Comparison of ENCODE assay signal across 8 cellular contexts in genomic region chr18:9575558-9575957, GRCh38. TPM values are rescaled to one million over a fixed set of nuclear protein-coding genes. Genes with fewer than 3 reads are reported as not detected.
A peak's percentile ranks its signal among the peaks of the same experiment; 100 is the strongest.
DNase-seq lines count a peak whose midpoint lies in the region; ATAC-seq, FAIRE-seq and TF ChIP-seq lines count a peak whose summit lies in the region.

No MANE protein-coding gene starts in this region.

- WGBS in K562 (ENCODE audit: insufficient coverage, low coverage, missing lambda C conversion rate) = under 1% methylated on average over 5 of the region's 5 CpGs
- 11 to 33% methylated on average over 5 of the region's 5 CpGs for WGBS in sigmoid colon, 2 donors

- H3K4me3 Mint-ChIP-seq in stimulated activated effector memory CD8-positive, alpha-beta T cell treated with anti-CD3 and anti-CD28 coated beads, Interleukin-12 subunit alpha, Interleukin-12 subunit beta, amount 100 ng/mL, for 72 hours = no peak overlapping the region

- in situ Hi-C loops in K562 (cut with MboI) = loop anchor here (10.0 kb wide), 1 partner anchor 199 kb away; no protein-coding TSS in a partner anchor

- H3K36me3 ChIP-seq in K562 (ENCODE audit: control insufficient read depth, insufficient read depth, low read length) = peaks cover 86% of the 10 kb centered on the region
- peaks cover 0 to 50% (median 6%) of the 10 kb centered on the region in 4 donors for H3K36me3 ChIP-seq in sigmoid colon

- H3K36me3 Mint-ChIP-seq in stimulated activated effector memory CD8-positive, alpha-beta T cell treated with anti-CD3 and anti-CD28 coated beads, Interleukin-12 subunit alpha, Interleukin-12 subunit beta, amount 100 ng/mL, for 72 hours = peaks cover 83% of the 10 kb centered on the region

- TF ChIP-seq POLR2A in H54 (IDR thresholded peaks at IDR 0.05; ENCODE audit: low read depth, low read length) (no peak), K562 (conservative IDR thresholded peaks at IDR 0.05) (no peak), sigmoid colon (IDR thresholded peaks at IDR 0.05) (no peak)

- H2AFZ ChIP-seq in K562 (ENCODE audit: low read depth, low read length) = no peak overlapping the region

- intact Hi-C loops in K562 (cut with micrococcal nuclease) = loop anchor here (1.0 to 10.0 kb wide), 5 partner anchors 33 to 379 kb away; no protein-coding TSS in a partner anchor
- intact Hi-C loops in sigmoid colon (cut with DNase I) = loop anchor here (1.0 to 10.0 kb wide), 4 partner anchors 37 to 339 kb away; partner anchors contain the start of gene VAPA

- 0 out of 3 replicates have a peak, but pooled peaks cover 8% of the 10 kb centered on the region for H3K79me2 ChIP-seq in K562 (ENCODE audit: control insufficient read depth, insufficient read depth, low read length)

- TF ChIP-seq CTCF in K562 (IDR thresholded peaks at IDR 0.05 in 2 of 3, conservative IDR thresholded peaks at IDR 0.05 in 1 of 3; ENCODE audit: insufficient read depth in 2 of 3, low read depth in 1 of 3, low read length in 3 of 3) (peak; percentile 87 to 99 (median 96)), sigmoid colon (IDR thresholded peaks at IDR 0.05) (peak; percentile 74 to 95 (median 84))

- no TSS peak for BruUV-seq in K562 (replicated peaks; lab: Mats Ljungman, UMichigan)

- no peaks in the 10 kb centered on the region for H3K9me3 ChIP-seq in K562 (replicated peaks; ENCODE audit: control insufficient read depth, insufficient read depth, low read depth, low read length)
- H3K9me3 ChIP-seq in sigmoid colon = no peaks in the 10 kb centered on the region

- H3K27ac ChIP-seq in K562 (ENCODE audit: extremely low read depth, low read depth, low read length) (peak overlapping the region; percentile 16; the same call in 1 of the 3 replicates), sigmoid colon (peak overlapping the region in 3 of 4 donors; percentile 37 to 53 (median 44))

- ATAC-seq in K562 = peak; percentile 98
- ATAC-seq in stimulated activated effector memory CD8-positive, alpha-beta T cell treated with anti-CD3 and anti-CD28 coated beads, Interleukin-12 subunit alpha, Interleukin-12 subunit beta, amount 100 ng/mL, for 72 hours = no peak

- TF ChIP-seq RAD21 in K562 (CRISPR knock-in tag; conservative IDR thresholded peaks at IDR 0.05 in 1 of 2, IDR thresholded peaks at IDR 0.05 in 1 of 2) = peak; percentile 94 to 99

- DNase-seq in CMK (ENCODE audit: low read depth) (peak; percentile 40), H54 (ENCODE audit: insufficient read length, low spot score) (peak; percentile 27), NCI-H526 (lab: John Stamatoyannopoulos, UW) (peak; percentile 55 to 83), K562 (ENCODE audit: extremely low read depth in 1 of 4, low spot score in 3 of 4) (peak; percentile 70 to 98 (median 76)), hypothalamus (lab: John Stamatoyannopoulos, UW) (peak in 35 of 51 donors; percentile 3 to 72 (median 27)), sigmoid colon (peak; percentile 91), NCI-H1694 (lab: John Stamatoyannopoulos, UW) (no peak)
- DNase-seq in stimulated activated effector memory CD8-positive, alpha-beta T cell treated with anti-CD3 and anti-CD28 coated beads, Interleukin-12 subunit alpha, Interleukin-12 subunit beta, amount 100 ng/mL, for 72 hours (ENCODE audit: low spot score in 2 of 2) = no peak

- peaks cover 5% of the 10 kb centered on the region for H3K4me1 Mint-ChIP-seq in stimulated activated effector memory CD8-positive, alpha-beta T cell treated with anti-CD3 and anti-CD28 coated beads, Interleukin-12 subunit alpha, Interleukin-12 subunit beta, amount 100 ng/mL, for 72 hours

- no peaks in the 10 kb centered on the region for H3K9me3 Mint-ChIP-seq in stimulated activated effector memory CD8-positive, alpha-beta T cell treated with anti-CD3 and anti-CD28 coated beads, Interleukin-12 subunit alpha, Interleukin-12 subunit beta, amount 100 ng/mL, for 72 hours

- CTCF ChIA-PET in K562 (lab: Yijun Ruan, JAX; ENCODE audit: low intra/inter-chr PET ratio) = interaction anchor here (0.6 to 1.1 kb wide), 6 partner anchors 20 to 1160 kb away, joined by 3 to 6 read pairs (median 4); no protein-coding TSS in a partner anchor

- no peak overlapping the region for H3K9ac ChIP-seq in K562 (ENCODE audit: insufficient read depth in 1 of 2, low read depth in 2 of 2, low read length in 2 of 2)

- no peaks in the 10 kb centered on the region for H3K9me1 ChIP-seq in K562 (ENCODE audit: control insufficient read depth, insufficient read depth, low read length)

- H3K4me1 ChIP-seq in K562 (replicated peaks in 1 of 2; ENCODE audit: control insufficient read depth in 2 of 2, insufficient read depth in 2 of 2, low read length in 2 of 2) = peaks cover 0 to 6% of the 10 kb centered on the region in 2 experiments; a peak in 2 of 5 replicates
- H3K4me1 ChIP-seq in sigmoid colon = peaks cover 0 to 21% (median 11%) of the 10 kb centered on the region in 4 donors

- no peak overlapping the region for H3K4me2 ChIP-seq in K562 (ENCODE audit: insufficient read depth, low read length)

- H3K4me3 ChIP-seq in K562 (no peak overlapping the region), sigmoid colon (no peak overlapping the region)

- peak; percentile 48; the same call in 1 of the 2 replicates for TF ChIP-seq EP300 in K562 (IDR thresholded peaks at IDR 0.05; ENCODE audit: low read length)
- TF ChIP-seq EP300 in sigmoid colon (IDR thresholded peaks at IDR 0.05) = no peak

- H3K27me3 ChIP-seq in K562 (ENCODE audit: control insufficient read depth in 2 of 2, insufficient read depth in 2 of 2, low read length in 2 of 2) (no peaks in the 10 kb centered on the region), sigmoid colon (no peaks in the 10 kb centered on the region)

- H4K20me1 ChIP-seq in K562 (replicated peaks; ENCODE audit: control insufficient read depth, insufficient read depth, low read length) = no peaks in the 10 kb centered on the region

- H3K27ac Mint-ChIP-seq in stimulated activated effector memory CD8-positive, alpha-beta T cell treated with anti-CD3 and anti-CD28 coated beads, Interleukin-12 subunit alpha, Interleukin-12 subunit beta, amount 100 ng/mL, for 72 hours = no peak overlapping the region

- peak; percentile 100 for FAIRE-seq in H54 (lab: Jason Lieb, UNC)
- peak; percentile 97 for FAIRE-seq in K562 (lab: Jason Lieb, UNC)

- POLR2A ChIA-PET in K562 (lab: Yijun Ruan, JAX) = interaction anchor here (0.7 to 1.5 kb wide), 9 partner anchors 9 to 374 kb away, joined by 3 to 4 read pairs (median 4); no protein-coding TSS in a partner anchor

TF ChIP-seq in K562, 482 proteins besides CTCF, POLR2A, EP300 and RAD21 (continues in another document):
- TF ChIP-seq ZNF263 (CRISPR knock-in tag; IDR thresholded peaks at IDR 0.05; ENCODE audit: borderline replicate concordance) (no peak; the same call in 1 of the 2 replicates), ZNF12 (CRISPR knock-in tag; IDR thresholded peaks at IDR 0.05) (no peak), HIVEP1 (CRISPR knock-in tag; IDR thresholded peaks at IDR 0.05) (no peak), FOXJ3 (CRISPR knock-in tag; IDR thresholded peaks at IDR 0.05) (no peak), ZFPM2 (CRISPR knock-in tag; IDR thresholded peaks at IDR 0.05) (no peak), PHF21A (IDR thresholded peaks at IDR 0.05; ENCODE audit: borderline replicate concordance, low read depth) (no peak), L3MBTL2 (IDR thresholded peaks at IDR 0.05) (no peak), RB1 (IDR thresholded peaks at IDR 0.05; ENCODE audit: low read depth) (no peak), SOX6 (IDR thresholded peaks at IDR 0.05) (peak; percentile 47; the same call in 1 of the 2 replicates), ZNF311 (CRISPR knock-in tag; IDR thresholded peaks at IDR 0.05) (no peak), TAF7 (tag; IDR thresholded peaks at IDR 0.05) (no peak), COPS2 (conservative IDR thresholded peaks at IDR 0.05) (no peak)
- TF ChIP-seq, protein P1, sequence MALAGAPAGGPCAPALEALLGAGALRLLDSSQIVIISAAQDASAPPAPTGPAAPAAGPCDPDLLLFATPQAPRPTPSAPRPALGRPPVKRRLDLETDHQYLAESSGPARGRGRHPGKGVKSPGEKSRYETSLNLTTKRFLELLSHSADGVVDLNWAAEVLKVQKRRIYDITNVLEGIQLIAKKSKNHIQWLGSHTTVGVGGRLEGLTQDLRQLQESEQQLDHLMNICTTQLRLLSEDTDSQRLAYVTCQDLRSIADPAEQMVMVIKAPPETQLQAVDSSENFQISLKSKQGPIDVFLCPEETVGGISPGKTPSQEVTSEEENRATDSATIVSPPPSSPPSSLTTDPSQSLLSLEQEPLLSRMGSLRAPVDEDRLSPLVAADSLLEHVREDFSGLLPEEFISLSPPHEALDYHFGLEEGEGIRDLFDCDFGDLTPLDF (CRISPR knock-in tag; IDR thresholded peaks at IDR 0.05) = 0 out of 2 replicates have a peak, but pooled peaks have one; percentile 40

RNA-seq across cellular contexts. Expression of gene PPP4R1, which starts 38.8 kb away (rescaled TPM):
- 227 and 404 TPM in 2 replicates for total RNA-seq in K562 (2011; cell fraction: chromatin; rRNA removed; ENCODE audit: low replicate concordance)
- 86.1 and 111 TPM in 2 replicates for total RNA-seq in K562 (2011; cell fraction: nucleolus; rRNA removed)
- total RNA-seq in K562 (2011; cell fraction: nucleoplasm; rRNA removed) = 148 and 198 TPM in 2 replicates
- 95.7 and 100 TPM in 2 replicates for total RNA-seq in K562 (2014; rRNA removed)
- 77.5 and 91.2 TPM in 2 replicates for total RNA-seq in K562 (2014; rRNA removed; fragmentation: Illumina TruSeq; extraction: Trizol)
- total RNA-seq in K562 (2015; rRNA removed; fragmentation: Illumina TruSeq; extraction: Trizol) = 86.4 and 92.5 TPM in 2 replicates
- 83.2 and 95.5 TPM in 2 replicates for total RNA-seq in K562 (2021)
- polyA plus RNA-seq in K562 (2011; rRNA removed) = 131 and 136 TPM in 2 replicates
- 91.1 and 105 TPM in 2 replicates for polyA plus RNA-seq in K562 (2011; cell fraction: cytosol; rRNA removed)
- polyA plus RNA-seq in K562 (2011; cell fraction: nucleus; rRNA removed) = 191 and 198 TPM in 2 replicates
- polyA plus RNA-seq in K562 (2012) = 46.2 and 49.6 TPM in 2 replicates
- 55.4 and 84.5 TPM in 2 replicates for polyA plus RNA-seq in K562 (2014; fragmentation: Illumina TruSeq; extraction: Trizol)
- 10 to 100 TPM; 23.5 to 35.1 TPM for polyA plus RNA-seq in K562 (2014; fragmentation: Nextera tagmentation; extraction: Ambion mirVana)
- 56.0 and 57.5 TPM in 2 replicates for polyA plus RNA-seq in K562 (2014; rRNA removed)
- polyA minus RNA-seq in K562 (2011; rRNA and poly(A)+ RNA removed) = 277 and 310 TPM in 2 replicates
- polyA minus RNA-seq in K562 (2011; cell fraction: cytosol; rRNA and poly(A)+ RNA removed) = 99.1 and 116 TPM in 2 replicates
- polyA minus RNA-seq in K562 (2011; cell fraction: nucleus; rRNA and poly(A)+ RNA removed) = 93.0 and 173 TPM in 2 replicates
- total RNA-seq in sigmoid colon = 100 to 1,000 TPM; 126 to 163 (median 153) TPM
- 10 to 100 TPM; 29.4 to 33.6 (median 33.3) TPM for polyA plus RNA-seq in sigmoid colon

Comparison
In these comparisons a context has a peak if more than half of its experiments do, and no peak if none do; other contexts are left out.
1. DNase-seq: peak in CMK (single experiment), H54 (single experiment), NCI-H526 (2 of 2), K562 (4 of 4), hypothalamus (35 of 51) and sigmoid colon (single experiment); none in stimulated activated effector memory CD8-positive, alpha-beta T cell treated with anti-CD3 and anti-CD28 coated beads, Interleukin-12 subunit alpha, Interleukin-12 subunit beta, amount 100 ng/mL, for 72 hours (0 of 2) and NCI-H1694 (single experiment).